ENCODE assay signal across 9 cellular contexts in genomic region chr2:228689049-228689448, GRCh38.
A peak's percentile ranks its signal among the peaks of the same experiment; 100 is the strongest.
DNase-seq lines count a peak whose midpoint lies in the region; ATAC-seq, FAIRE-seq and TF ChIP-seq lines count a peak whose summit lies in the region.
"Had no signal": no experiment of that assay in that cellular context is flagged by ENCODE, and none has a peak within 500 bp of the region (broad histone marks: within the 10 kb centered on the region; RNA-seq: fewer than 3 reads in every experiment).

No MANE protein-coding gene starts in this region.

- CTCF ChIA-PET in activated naive CD4-positive, alpha-beta T cell treated with anti-CD3 and anti-CD28 coated beads for 36 hours (lab: Charles Lee) = interaction anchor here (0.6 to 0.7 kb wide), 2 partner anchors 8 to 147 kb away, joined by 3 read pairs; no protein-coding TSS in a partner anchor

- FAIRE-seq in D721Med (lab: Jason Lieb, UNC) = no peak
- FAIRE-seq: H54 had no signal

- H3K36me3 ChIP-seq in ascending aorta (no peaks in the 10 kb centered on the region), lower lobe of right lung (no peaks in the 10 kb centered on the region)

- H3K4me1 ChIP-seq in ascending aorta (no peaks in the 10 kb centered on the region), lower lobe of right lung (no peaks in the 10 kb centered on the region)

- H3K9me3 Mint-ChIP-seq in activated naive CD4-positive, alpha-beta T cell treated with anti-CD3 and anti-CD28 coated beads for 36 hours = peaks cover 4% of the 10 kb centered on the region
- H3K9me3 Mint-ChIP-seq in immature natural killer cell = peaks cover 2 to 25% (median 14%) of the 10 kb centered on the region in 6 donors

- H3K4me3 Mint-ChIP-seq in activated naive CD4-positive, alpha-beta T cell treated with anti-CD3 and anti-CD28 coated beads for 36 hours = no peak overlapping the region
- no peak overlapping the region for H3K4me3 Mint-ChIP-seq in immature natural killer cell

- ATAC-seq in lower lobe of right lung = peak; percentile 56 to 66

- H3K27me3 Mint-ChIP-seq in activated naive CD4-positive, alpha-beta T cell treated with anti-CD3 and anti-CD28 coated beads for 36 hours (ENCODE audit: low read depth) = no peaks in the 10 kb centered on the region
- H3K27me3 Mint-ChIP-seq in immature natural killer cell (ENCODE audit: low read depth in 3 of 3) = no peaks in the 10 kb centered on the region

- intact Hi-C loops in ascending aorta (cut with DNase I) = loop anchor here (5.0 kb wide), 1 partner anchor 898 kb away; no protein-coding TSS in a partner anchor
- intact Hi-C loops in lower lobe of right lung (cut with DNase I) = no loop called here
- intact Hi-C loops in activated naive CD4-positive, alpha-beta T cell treated with anti-CD3 and anti-CD28 coated beads for 36 hours (cut with micrococcal nuclease) = no loop called here

- H3K27ac ChIP-seq in ascending aorta = no peak overlapping the region
- no peak overlapping the region for H3K27ac ChIP-seq in lower lobe of right lung

- H3K27ac Mint-ChIP-seq in activated naive CD4-positive, alpha-beta T cell treated with anti-CD3 and anti-CD28 coated beads for 36 hours = no peak overlapping the region
- no peak overlapping the region for H3K27ac Mint-ChIP-seq in immature natural killer cell

- H3K36me3 Mint-ChIP-seq in activated naive CD4-positive, alpha-beta T cell treated with anti-CD3 and anti-CD28 coated beads for 36 hours (ENCODE audit: low read depth) = no peaks in the 10 kb centered on the region
- peaks cover 0 to under 1% (median 0%) of the 10 kb centered on the region in 3 donors for H3K36me3 Mint-ChIP-seq in immature natural killer cell

- H3K4me1 Mint-ChIP-seq in activated naive CD4-positive, alpha-beta T cell treated with anti-CD3 and anti-CD28 coated beads for 36 hours (ENCODE audit: low read depth) = no peaks in the 10 kb centered on the region
- H3K4me1 Mint-ChIP-seq in immature natural killer cell = no peaks in the 10 kb centered on the region

- TF ChIP-seq CTCF in D721Med (IDR thresholded peaks at IDR 0.05; ENCODE audit: insufficient read depth, missing control alignments) (peak; percentile 32), ascending aorta (IDR thresholded peaks at IDR 0.05) (peak in 2 of 3 experiments; percentile 10 to 22), lower lobe of right lung (IDR thresholded peaks at IDR 0.05) (peak; percentile 28)

- DNase-seq in D721Med (ENCODE audit: insufficient read length, low spot score) (no peak), NCI-H1092 treated with DMSO at 0.1 percent for 48 hours (lab: John Stamatoyannopoulos, UW) (peak; percentile 12), ascending aorta (ENCODE audit: low spot score in 2 of 2) (no peak), lower lobe of right lung (no peak), immature natural killer cell (no peak), COLO668 (lab: John Stamatoyannopoulos, UW; ENCODE audit: unreplicated experiment) (no peak)
- DNase-seq in activated naive CD4-positive, alpha-beta T cell treated with anti-CD3 and anti-CD28 coated beads for 36 hours = no peak
- no peak for DNase-seq in central memory CD4-positive, alpha-beta T cell

- no peak overlapping the region for H3K4me3 ChIP-seq in ascending aorta
- H3K4me3 ChIP-seq in lower lobe of right lung = no peak overlapping the region

- H3K27me3 ChIP-seq in ascending aorta (no peaks in the 10 kb centered on the region), lower lobe of right lung (ENCODE audit: low read depth) (no peaks in the 10 kb centered on the region)

- H3K9me3 ChIP-seq in ascending aorta (no peaks in the 10 kb centered on the region), lower lobe of right lung (no peaks in the 10 kb centered on the region)
